ENCODE assay signal across 1 cellular context in the genomic region with DNA sequence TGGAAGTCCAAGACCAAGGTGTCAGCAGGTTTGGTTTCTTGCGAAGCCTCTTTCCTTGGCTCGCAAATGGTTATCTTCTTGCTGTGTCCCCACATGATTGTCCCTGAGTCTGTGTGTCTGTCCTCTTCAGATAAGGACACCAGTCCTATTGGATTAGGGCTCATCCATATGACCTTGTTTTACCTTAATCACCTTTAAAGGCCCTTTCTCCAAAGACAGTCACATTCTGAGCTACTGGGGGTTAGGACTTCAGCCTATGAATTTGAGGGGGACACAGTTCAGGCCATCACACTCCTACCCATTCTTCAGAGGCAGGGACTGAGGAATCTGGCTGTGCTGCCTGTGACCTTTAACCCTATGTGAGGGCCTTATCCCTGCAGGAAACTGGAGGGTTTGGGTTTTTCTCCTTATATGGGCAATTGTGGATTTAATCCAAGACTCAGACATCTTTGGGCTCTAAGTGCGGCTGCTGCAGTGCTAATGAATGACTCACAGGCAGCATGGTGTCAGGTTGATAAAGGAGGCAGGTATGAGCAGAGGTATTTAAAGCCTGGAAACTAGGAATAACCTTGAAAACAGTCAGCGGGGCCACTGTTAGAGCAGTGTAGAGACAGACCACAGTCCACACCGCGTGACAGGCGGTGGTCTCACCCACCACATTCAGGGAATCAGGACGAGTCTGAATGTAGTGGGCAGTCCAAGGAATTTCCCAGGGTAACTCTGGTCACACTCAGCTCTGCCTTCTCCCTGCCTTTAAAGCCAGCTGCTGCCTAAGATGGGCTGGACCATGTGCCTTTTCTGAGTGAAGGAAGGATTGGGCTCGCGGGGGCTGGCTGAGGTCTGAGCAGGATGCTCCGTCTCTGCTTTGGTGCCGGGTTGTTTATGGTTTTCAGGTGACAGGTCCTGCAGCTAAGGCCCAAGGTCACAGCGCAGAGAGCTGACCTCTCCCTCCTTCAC.
A peak's percentile ranks its signal among the peaks of the same experiment; 100 is the strongest.
TF ChIP-seq lines count a peak whose summit lies in the region.

No MANE protein-coding gene starts in this region.

TF ChIP-seq in endothelial cell of umbilical vein, 7 proteins besides CTCF, POLR2A, EP300 and RAD21:
- TF ChIP-seq JUN (IDR thresholded peaks at IDR 0.05; ENCODE audit: borderline replicate concordance, insufficient read depth, insufficient read length, low read depth) (peak; percentile 51), GATA2 (IDR thresholded peaks at IDR 0.05; ENCODE audit: insufficient read depth, insufficient read length, low read depth, low read length) (peak; percentile 22), FOS (IDR thresholded peaks at IDR 0.05; ENCODE audit: borderline replicate concordance, insufficient read depth, low read length) (peak; percentile 62), POLR2AphosphoS5 (IDR thresholded peaks at IDR 0.05; ENCODE audit: insufficient read depth, low read depth, low read length) (peak; percentile 48), MAX (IDR thresholded peaks at IDR 0.05; ENCODE audit: insufficient read depth, insufficient read length) (no peak), MYC (IDR thresholded peaks at IDR 0.05; ENCODE audit: low read depth, low read length) (no peak), EZH2 (IDR thresholded peaks at IDR 0.05; ENCODE audit: borderline replicate concordance, low read depth, low read length, severe bottlenecking) (no peak)
